ENCODE assay signal across 10 cellular contexts in the genomic region with DNA sequence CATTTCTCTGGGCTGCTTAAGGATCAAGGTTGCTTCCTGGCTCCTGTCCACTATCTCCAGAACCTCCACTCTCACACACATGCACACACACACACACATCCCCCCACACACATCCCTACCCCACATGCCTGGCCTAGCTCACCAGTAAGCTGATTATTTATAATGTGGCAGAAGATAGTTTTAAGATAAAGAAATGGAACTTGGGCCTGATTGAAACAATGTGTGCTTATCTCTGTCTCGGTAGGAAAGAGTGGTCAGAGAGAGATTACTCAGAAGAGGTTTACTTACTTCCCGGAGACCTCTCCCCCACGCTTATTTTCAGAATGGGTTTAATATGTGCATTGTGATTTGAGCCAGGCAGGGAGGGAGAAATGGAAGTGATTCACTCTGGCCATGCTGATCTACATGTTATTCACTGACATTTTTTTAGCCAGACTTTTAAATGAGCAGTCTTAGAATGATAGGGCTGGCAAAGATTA.
A peak's percentile ranks its signal among the peaks of the same experiment; 100 is the strongest.
DNase-seq lines count a peak whose midpoint lies in the region; ATAC-seq and TF ChIP-seq lines count a peak whose summit lies in the region.
"Had no signal": no experiment of that assay in that cellular context is flagged by ENCODE, and none has a peak within 500 bp of the region (broad histone marks: within the 10 kb centered on the region; RNA-seq: fewer than 3 reads in every experiment).

No MANE protein-coding gene starts in this region.

- no peak overlapping the region for H3K27ac Mint-ChIP-seq in activated T-cell treated with anti-CD3 and anti-CD28 coated beads, Interleukin-2, amount 50 U/mL, for 72 hours
- H3K27ac Mint-ChIP-seq in activated T-cell treated with anti-CD3 and anti-CD28 coated beads, Interleukin-2, amount 50 U/mL, for 24 hours = no peak overlapping the region

- no peaks in the 10 kb centered on the region for H3K4me1 ChIP-seq in effector memory CD4-positive, alpha-beta T cell (ENCODE audit: control insufficient read depth, insufficient read depth, low read length, poor library complexity, severe bottlenecking)

- no peaks in the 10 kb centered on the region for H3K9me3 ChIP-seq in WERI-Rb-1 (ENCODE audit: severe bottlenecking)
- no peaks in the 10 kb centered on the region for H3K9me3 ChIP-seq in effector memory CD4-positive, alpha-beta T cell (ENCODE audit: control insufficient read depth, low read length)

- H3K36me3 ChIP-seq in WERI-Rb-1 = no peaks in the 10 kb centered on the region
- H3K36me3 ChIP-seq in effector memory CD4-positive, alpha-beta T cell (ENCODE audit: control insufficient read depth, insufficient read depth, low read length) = no peaks in the 10 kb centered on the region

- peak overlapping the region; percentile 50 for H3K27ac ChIP-seq in WERI-Rb-1
- no peak overlapping the region for H3K27ac ChIP-seq in effector memory CD4-positive, alpha-beta T cell (ENCODE audit: insufficient read depth, low read length, poor library complexity, severe bottlenecking)

- H3K4me1 Mint-ChIP-seq in activated T-cell treated with anti-CD3 and anti-CD28 coated beads, Interleukin-2, amount 50 U/mL, for 72 hours (ENCODE audit: low read depth) = peaks cover 9% of the 10 kb centered on the region
- peaks cover 3% of the 10 kb centered on the region for H3K4me1 Mint-ChIP-seq in activated T-cell treated with anti-CD3 and anti-CD28 coated beads, Interleukin-2, amount 50 U/mL, for 24 hours (ENCODE audit: low read depth)

- DNase-seq in activated T-cell treated with anti-CD3 and anti-CD28 coated beads, Interleukin-2, amount 50 U/mL, for 72 hours = no peak
- no peak for DNase-seq in activated T-cell treated with anti-CD3 and anti-CD28 coated beads, Interleukin-2, amount 50 U/mL, for 24 hours
- peak; percentile 85 for DNase-seq in WERI-Rb-1
- no peak for DNase-seq in left cardiac atrium
- DNase-seq in stromal cell of bone marrow (ENCODE audit: low read depth) = peak; percentile 86
- DNase-seq in amygdala (lab: John Stamatoyannopoulos, UW) = no peak
- DNase-seq in effector memory CD4-positive, alpha-beta T cell = no peak
- no peak for DNase-seq in NCI-H526 (lab: John Stamatoyannopoulos, UW)
- DNase-seq: anterior cingulate cortex, NCI-H510A treated with DMSO at 0.1 percent for 48 hours had no signal

- H3K36me3 Mint-ChIP-seq in activated T-cell treated with anti-CD3 and anti-CD28 coated beads, Interleukin-2, amount 50 U/mL, for 72 hours (ENCODE audit: insufficient read depth in 2 of 2) = no peaks in the 10 kb centered on the region
- H3K36me3 Mint-ChIP-seq in activated T-cell treated with anti-CD3 and anti-CD28 coated beads, Interleukin-2, amount 50 U/mL, for 24 hours (ENCODE audit: low read depth) = no peaks in the 10 kb centered on the region

- TF ChIP-seq CTCF in WERI-Rb-1 (IDR thresholded peaks at IDR 0.05; ENCODE audit: low read depth, low read length) = no peak

- intact Hi-C loops in left cardiac atrium (cut with DNase I) = no loop called here

- H3K4me3 Mint-ChIP-seq in activated T-cell treated with anti-CD3 and anti-CD28 coated beads, Interleukin-2, amount 50 U/mL, for 72 hours = no peak overlapping the region
- no peak overlapping the region for H3K4me3 Mint-ChIP-seq in activated T-cell treated with anti-CD3 and anti-CD28 coated beads, Interleukin-2, amount 50 U/mL, for 24 hours

- ATAC-seq in activated T-cell treated with anti-CD3 and anti-CD28 coated beads, Interleukin-2, amount 50 U/mL, for 72 hours (replicated peaks in 1 of 2) = peak; percentile 63 to 88
- ATAC-seq in left cardiac atrium = peak; percentile 38 to 94

- no peaks in the 10 kb centered on the region for H3K9me3 Mint-ChIP-seq in activated T-cell treated with anti-CD3 and anti-CD28 coated beads, Interleukin-2, amount 50 U/mL, for 72 hours
- no peaks in the 10 kb centered on the region for H3K9me3 Mint-ChIP-seq in activated T-cell treated with anti-CD3 and anti-CD28 coated beads, Interleukin-2, amount 50 U/mL, for 24 hours

- no peak overlapping the region for H3K4me3 ChIP-seq in WERI-Rb-1 (ENCODE audit: low read depth, low read length)
- no peak overlapping the region for H3K4me3 ChIP-seq in effector memory CD4-positive, alpha-beta T cell (ENCODE audit: insufficient read depth, low read depth, low read length, poor library complexity, severe bottlenecking)

- H3K27me3 Mint-ChIP-seq in activated T-cell treated with anti-CD3 and anti-CD28 coated beads, Interleukin-2, amount 50 U/mL, for 72 hours (ENCODE audit: low read depth) = peaks cover 34% of the 10 kb centered on the region
- H3K27me3 Mint-ChIP-seq in activated T-cell treated with anti-CD3 and anti-CD28 coated beads, Interleukin-2, amount 50 U/mL, for 24 hours = peaks cover 22% of the 10 kb centered on the region

- no peaks in the 10 kb centered on the region for H3K27me3 ChIP-seq in WERI-Rb-1 (ENCODE audit: insufficient read depth, low read depth, severe bottlenecking)
- H3K27me3 ChIP-seq in effector memory CD4-positive, alpha-beta T cell (replicated peaks; ENCODE audit: control insufficient read depth, insufficient read depth, low read length, poor library complexity, severe bottlenecking) = no peaks in the 10 kb centered on the region

Comparison
In these comparisons a context has a peak if more than half of its experiments do, and no peak if none do; other contexts are left out.
1. DNase-seq: peak in WERI-Rb-1 (single experiment) and stromal cell of bone marrow (single experiment); none in activated T-cell treated with anti-CD3 and anti-CD28 coated beads, Interleukin-2, amount 50 U/mL, for 72 hours (0 of 2), activated T-cell treated with anti-CD3 and anti-CD28 coated beads, Interleukin-2, amount 50 U/mL, for 24 hours (single experiment), left cardiac atrium (single experiment), amygdala (0 of 56), effector memory CD4-positive, alpha-beta T cell (0 of 3) and NCI-H526 (0 of 2).